Comparison of ENCODE assay signal across 12 cellular contexts in genomic region chr3:101310580-101311375, GRCh38. TPM values are rescaled to one million over a fixed set of nuclear protein-coding genes. Genes with fewer than 3 reads are reported as not detected.
DNase-seq lines count a peak whose midpoint lies in the region; ATAC-seq and TF ChIP-seq lines count a peak whose summit lies in the region.
"Had no signal": no experiment of that assay in that cellular context is flagged by ENCODE, and none has a peak within 500 bp of the region (broad histone marks: within the 10 kb centered on the region; RNA-seq: fewer than 3 reads in every experiment).

No MANE protein-coding gene starts in this region.

- POLR2A ChIA-PET in HEK293 (lab: Yijun Ruan, JAX): no interaction called here

- TF ChIP-seq CTCF in HEK293 (tag by site-specific recombination; IDR thresholded peaks at IDR 0.05) (no peak), left lung (IDR thresholded peaks at IDR 0.05) (no peak), thoracic aorta (IDR thresholded peaks at IDR 0.05) (no peak), coronary artery (IDR thresholded peaks at IDR 0.05) (no peak)

- H3K27ac ChIP-seq in HEK293 (ENCODE audit: extremely low read depth, low read depth, low read length): no peak overlapping the region
- no peak overlapping the region for H3K27ac ChIP-seq in left lung
- H3K27ac ChIP-seq in thoracic aorta: peak overlapping the region; percentile 57 to 67
- peak overlapping the region in 1 of 2 donors; percentile 19 for H3K27ac ChIP-seq in coronary artery
- no peak overlapping the region for H3K27ac ChIP-seq in substantia nigra (ENCODE audit: low read depth, low read length, poor library complexity, severe bottlenecking)
- H3K27ac ChIP-seq: body of pancreas had no signal

- DNase-seq in astrocyte of the hippocampus (ENCODE audit: low read depth, low spot score): peak; percentile 13
- no peak for DNase-seq in left lung
- DNase-seq in thoracic aorta (ENCODE audit: low spot score): no peak
- DNase-seq in coronary artery (ENCODE audit: low spot score): no peak
- no peak for DNase-seq in NCI-H82 treated with DMSO at 0.1 percent for 48 hours (lab: John Stamatoyannopoulos, UW; ENCODE audit: unreplicated experiment)
- no peak for DNase-seq in substantia nigra (lab: John Stamatoyannopoulos, UW)
- DNase-seq: activated CD4-positive, CD25-positive, alpha-beta regulatory T cell treated with anti-CD3 and anti-CD28 coated beads, Interleukin-2, amount 50 U/mL, for 72 hours; activated T-cell treated with anti-CD3 and anti-CD28 coated beads, Interleukin-2, amount 50 U/mL, for 1 hour; body of pancreas; NCI-H1048 had no signal

- H3K27me3 ChIP-seq in left lung (no peaks in the 10 kb centered on the region), thoracic aorta (replicated peaks; ENCODE audit: insufficient read depth) (no peaks in the 10 kb centered on the region)
- H3K27me3 ChIP-seq: body of pancreas had no signal

- H3K36me3 ChIP-seq in HEK293 (ENCODE audit: control insufficient read depth in 2 of 2, insufficient read depth in 1 of 2, low read length in 2 of 2): no peaks in the 10 kb centered on the region
- H3K36me3 ChIP-seq in left lung: no peaks in the 10 kb centered on the region
- no peaks in the 10 kb centered on the region for H3K36me3 ChIP-seq in thoracic aorta

- H3K4me1 ChIP-seq in HEK293 (ENCODE audit: control insufficient read depth, insufficient read depth, low read length) (no peaks in the 10 kb centered on the region), left lung (no peaks in the 10 kb centered on the region), thoracic aorta (ENCODE audit: control insufficient read depth in 1 of 2, low read depth in 2 of 2) (peaks cover 0 to 40% of the 10 kb centered on the region in 2 donors)
- H3K4me1 ChIP-seq: body of pancreas had no signal

- peak; percentile 19 for ATAC-seq in left lung
- peak; percentile 60 for ATAC-seq in thoracic aorta (ENCODE audit: insufficient number of reproducible peaks, low FRiP score, low read depth)
- no peak for ATAC-seq in HG02798 (IDR thresholded peaks at IDR 0.05; ENCODE audit: poor library complexity, unreplicated experiment)
- ATAC-seq: body of pancreas had no signal

- H3K9me3 ChIP-seq in HEK293 (ENCODE audit: control insufficient read depth, insufficient read depth, low read depth, low read length) (no peaks in the 10 kb centered on the region), left lung (peaks cover 0 to 24% of the 10 kb centered on the region in 2 donors), thoracic aorta (peaks cover 9% of the 10 kb centered on the region)

- intact Hi-C loops in left lung (cut with DNase I): no loop called here

- CTCF ChIA-PET in HEK293 (lab: Yijun Ruan, JAX): no interaction called here

- H3K4me3 ChIP-seq in HEK293 (ENCODE audit: low read depth, low read length): no peak overlapping the region
- H3K4me3 ChIP-seq in left lung: no peak overlapping the region
- peak overlapping the region; percentile 11 for H3K4me3 ChIP-seq in thoracic aorta
- H3K4me3 ChIP-seq in coronary artery: no peak overlapping the region
- H3K4me3 ChIP-seq: body of pancreas had no signal

TF ChIP-seq in HEK293, 187 proteins besides CTCF, POLR2A, EP300 and RAD21:
- TF ChIP-seq PRDM6 (tag by site-specific recombination; IDR thresholded peaks at IDR 0.05) (peak; percentile 68; the same call in 1 of the 2 replicates), IKZF3 (tag by site-specific recombination; IDR thresholded peaks at IDR 0.05) (0 out of 2 replicates have a peak, but pooled peaks have one; percentile 53), ZNF843 (tag by site-specific recombination; IDR thresholded peaks at IDR 0.05) (peak; percentile 48; the same call in 1 of the 2 replicates), ZNF76 (tag by site-specific recombination; IDR thresholded peaks at IDR 0.05; ENCODE audit: borderline replicate concordance, low read depth) (no peak), WT1 (tag by site-specific recombination; IDR thresholded peaks at IDR 0.05) (peak; percentile 70), SP7 (tag by site-specific recombination; IDR thresholded peaks at IDR 0.05) (no peak), OSR2 (tag by site-specific recombination; IDR thresholded peaks at IDR 0.05) (peak; percentile 34; the same call in 1 of the 2 replicates), ZNF571 (tag by site-specific recombination; IDR thresholded peaks at IDR 0.05) (no peak), ZNF148 (tag by site-specific recombination; IDR thresholded peaks at IDR 0.05; ENCODE audit: borderline replicate concordance) (no peak), FEZF1 (tag by site-specific recombination; IDR thresholded peaks at IDR 0.05) (peak; percentile 44; the same call in 1 of the 2 replicates)

RNA-seq across cellular contexts. Expression of gene IMPG2, which starts 9.6 kb away (rescaled TPM):
- under 1 TPM; 0.21 to 0.26 TPM for total RNA-seq in left lung
- under 1 TPM; 0.21 to 0.81 TPM for total RNA-seq in thoracic aorta

Comparison
In these comparisons a context has a peak if more than half of its experiments do, and no peak if none do; other contexts are left out.
1. H3K27ac ChIP-seq: peak in thoracic aorta (2 of 2); none in HEK293 (single experiment), left lung (0 of 2) and substantia nigra (single experiment).